Comparison of ENCODE assay signal across 1 cellular context in genomic region chr19:17098326-17098725, GRCh38.
TF ChIP-seq lines count a peak whose summit lies in the region.

No MANE protein-coding gene starts in this region.

TF ChIP-seq in IMR-90, 13 proteins besides CTCF, POLR2A, EP300 and RAD21:
- 0 out of 2 replicates have a peak, but pooled peaks have one; percentile 27 for TF ChIP-seq BHLHE40 (IDR thresholded peaks at IDR 0.05; ENCODE audit: low read depth, low read length)
- no peak for TF ChIP-seq RFX5 (IDR thresholded peaks at IDR 0.05; ENCODE audit: low read depth, low read length)
- no peak for TF ChIP-seq ELK1 (IDR thresholded peaks at IDR 0.05; ENCODE audit: borderline replicate concordance, low read depth, low read length)
